Comparison of ENCODE assay signal across 3 cellular contexts in genomic region chr11:36247493-36247892, GRCh38.
TF ChIP-seq lines count a peak whose summit lies in the region.

No MANE protein-coding gene starts in this region.

TF ChIP-seq in WTC11, 78 proteins besides CTCF, POLR2A, EP300 and RAD21:
- TF ChIP-seq ZNF232 (CRISPR knock-in tag; IDR thresholded peaks at IDR 0.05) (no peak), GABPB1 (CRISPR knock-in tag; IDR thresholded peaks at IDR 0.05) (0 out of 2 replicates have a peak, but pooled peaks have one; percentile 26)

TF ChIP-seq in K562, 482 proteins besides CTCF, POLR2A, EP300 and RAD21:
- TF ChIP-seq ATF3 (IDR thresholded peaks at IDR 0.05) = peak; percentile 52
- TF ChIP-seq ATF3 (CRISPR knock-in tag; conservative IDR thresholded peaks at IDR 0.05) = no peak
- no peak for TF ChIP-seq CEBPG (CRISPR knock-in tag; IDR thresholded peaks at IDR 0.05)
- peak; percentile 55 to 75 for TF ChIP-seq CEBPG (tag; conservative IDR thresholded peaks at IDR 0.05 in 1 of 2, IDR thresholded peaks at IDR 0.05 in 1 of 2)
- TF ChIP-seq IRF9 (tag; IDR thresholded peaks at IDR 0.05) = 0 out of 2 replicates have a peak, but pooled peaks have one; percentile 20
- no peak for TF ChIP-seq HMG20B (CRISPR knock-in tag; IDR thresholded peaks at IDR 0.05)

TF ChIP-seq in HepG2, 621 proteins besides CTCF, POLR2A, EP300 and RAD21:
- no peak for TF ChIP-seq NFE2L1 (CRISPR knock-in tag; IDR thresholded peaks at IDR 0.05; ENCODE audit: borderline replicate concordance)
- TF ChIP-seq SKIL (CRISPR knock-in tag; IDR thresholded peaks at IDR 0.05; ENCODE audit: borderline replicate concordance) = no peak
- no peak for TF ChIP-seq MTA3 (CRISPR knock-in tag; IDR thresholded peaks at IDR 0.05)
- TF ChIP-seq CEBPB (IDR thresholded peaks at IDR 0.05; ENCODE audit: borderline replicate concordance, low read depth, low read length) = peak; percentile 48; the same call in 1 of the 2 replicates
- TF ChIP-seq ZBTB42 (CRISPR knock-in tag; IDR thresholded peaks at IDR 0.05) = no peak
- TF ChIP-seq NCOR1 (IDR thresholded peaks at IDR 0.05; ENCODE audit: borderline replicate concordance, low read length) = no peak
- TF ChIP-seq HMG20B (CRISPR knock-in tag; conservative IDR thresholded peaks at IDR 0.05) = no peak
- TF ChIP-seq ZNF781 (CRISPR knock-in tag; IDR thresholded peaks at IDR 0.05; ENCODE audit: borderline replicate concordance, not compliant biosample characterization) = no peak
- TF ChIP-seq ATF7 (IDR thresholded peaks at IDR 0.05) = peak; percentile 26; the same call in 1 of the 2 replicates
- TF ChIP-seq ATF7 (CRISPR knock-in tag; IDR thresholded peaks at IDR 0.05) = no peak
- no peak for TF ChIP-seq SIN3B (IDR thresholded peaks at IDR 0.05; ENCODE audit: low read length)
- TF ChIP-seq RFX1 (IDR thresholded peaks at IDR 0.05) = no peak
- TF ChIP-seq FOXO1 (CRISPR knock-in tag; IDR thresholded peaks at IDR 0.05) = no peak
- no peak for TF ChIP-seq ZXDC (CRISPR knock-in tag; IDR thresholded peaks at IDR 0.05)
- no peak for TF ChIP-seq SRF (IDR thresholded peaks at IDR 0.05; ENCODE audit: low read depth, low read length)
- TF ChIP-seq RFXANK (CRISPR knock-in tag; IDR thresholded peaks at IDR 0.05) = no peak
- TF ChIP-seq CENPX (CRISPR knock-in tag; IDR thresholded peaks at IDR 0.05) = no peak
- TF ChIP-seq SOX5 (CRISPR knock-in tag; IDR thresholded peaks at IDR 0.05; ENCODE audit: borderline replicate concordance) = no peak
- peak in 1 of 2 experiments; percentile 53; a peak in 1 of 4 replicates for TF ChIP-seq ATF4 (CRISPR knock-in tag; IDR thresholded peaks at IDR 0.05)
- no peak for TF ChIP-seq ZBTB33 (CRISPR knock-in tag; IDR thresholded peaks at IDR 0.05)
